Comparison of ENCODE assay signal across 8 cellular contexts in the genomic region with DNA sequence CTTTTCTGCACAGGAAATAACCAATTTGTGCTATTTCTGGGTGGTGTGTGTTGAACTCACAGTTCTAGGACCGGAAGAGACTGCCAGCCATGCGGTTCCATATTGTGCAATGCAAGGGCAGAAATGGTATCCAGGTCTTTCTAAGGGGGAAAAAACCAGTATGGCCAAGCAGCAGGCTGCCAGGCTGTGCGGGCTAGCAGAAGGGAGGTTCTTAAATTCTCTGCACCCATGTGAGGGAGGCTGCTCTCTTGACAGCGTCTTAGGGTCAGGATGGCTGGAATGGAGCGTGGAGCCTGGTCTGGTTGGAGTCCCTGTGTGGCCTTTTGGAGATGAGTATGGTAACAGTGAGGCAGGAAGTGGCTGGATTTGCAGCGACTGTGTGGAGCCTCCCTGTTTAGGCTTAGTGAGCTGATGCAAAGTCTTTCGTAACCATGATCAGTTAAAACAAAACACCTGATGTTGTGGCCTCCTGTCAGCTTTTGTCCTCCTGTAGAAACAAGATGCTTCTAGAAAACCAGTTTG. TPM values are rescaled to one million over a fixed set of nuclear protein-coding genes. Genes with fewer than 3 reads are reported as not detected.
A peak's percentile ranks its signal among the peaks of the same experiment; 100 is the strongest.
DNase-seq lines count a peak whose midpoint lies in the region; ATAC-seq and TF ChIP-seq lines count a peak whose summit lies in the region.

No MANE protein-coding gene starts in this region.

- TF ChIP-seq POLR2A in stomach (IDR thresholded peaks at IDR 0.05), result no peak

- no peak for TF ChIP-seq EP300 in stomach (IDR thresholded peaks at IDR 0.05)

- 55 to 64% (median 62%) methylated on average over 7 of the region's 7 CpGs for WGBS in stomach, 5 donors

- TF ChIP-seq CTCF in stomach (IDR thresholded peaks at IDR 0.05) (no peak), GM10266 (IDR thresholded peaks at IDR 0.05; ENCODE audit: control insufficient read depth, insufficient read depth, low read depth, missing control alignments) (no peak)

- no peaks in the 10 kb centered on the region for H3K9me3 ChIP-seq in stomach

- intact Hi-C loops in stomach (cut with DNase I; ENCODE audit: low total_unique reads), result no loop called here

- ATAC-seq in GM18867 (IDR thresholded peaks at IDR 0.05; ENCODE audit: unreplicated experiment), result peak; percentile 51
- ATAC-seq in HG03066 (IDR thresholded peaks at IDR 0.05; ENCODE audit: low read depth, unreplicated experiment), result peak; percentile 50

- H3K27ac ChIP-seq in stomach, result peak overlapping the region; percentile 11 to 84 (median 67)

- no peaks in the 10 kb centered on the region for H3K36me3 ChIP-seq in stomach

- peak; percentile 13 for DNase-seq in A172 (ENCODE audit: low spot score)
- peak; percentile 92 for DNase-seq in SKM-1 treated with dmso at 0.1 percent for 144 hours (lab: John Stamatoyannopoulos, UW; ENCODE audit: unreplicated experiment)
- peak; percentile 44 for DNase-seq in globus pallidus (ENCODE audit: low spot score)
- DNase-seq in stomach, result no peak
- DNase-seq in NCI-H2029 (lab: John Stamatoyannopoulos, UW), result no peak
- no peak for DNase-seq in GM10266 (ENCODE audit: extremely low spot score)

- H3K4me3 ChIP-seq in stomach, result no peak overlapping the region

- H3K27me3 ChIP-seq in stomach, result no peaks in the 10 kb centered on the region

- H3K4me1 ChIP-seq in stomach, result peaks cover 35 to 85% (median 61%) of the 10 kb centered on the region in 4 donors

RNA-seq across cellular contexts. Expression of gene NCK2, which starts 52.6 kb away (rescaled TPM):
- total RNA-seq in A172 (2014; rRNA removed; shearing (Covaris generic)), result 29.1 and 44.0 TPM in 2 replicates
- total RNA-seq in stomach, result 10 to 100 TPM; 27.0 to 88.9 (median 40.3) TPM
- polyA plus RNA-seq in stomach, result 10 to 100 TPM; 23.1 to 61.6 (median 45.5) TPM

Comparison
In these comparisons a context has a peak if more than half of its experiments do, and no peak if none do; other contexts are left out.
1. DNase-seq: peak in A172 (single experiment), SKM-1 treated with dmso at 0.1 percent for 144 hours (single experiment) and globus pallidus (single experiment); none in stomach (single experiment), NCI-H2029 (single experiment) and GM10266 (single experiment).